ENCODE assay signal across 9 cellular contexts in the genomic region with DNA sequence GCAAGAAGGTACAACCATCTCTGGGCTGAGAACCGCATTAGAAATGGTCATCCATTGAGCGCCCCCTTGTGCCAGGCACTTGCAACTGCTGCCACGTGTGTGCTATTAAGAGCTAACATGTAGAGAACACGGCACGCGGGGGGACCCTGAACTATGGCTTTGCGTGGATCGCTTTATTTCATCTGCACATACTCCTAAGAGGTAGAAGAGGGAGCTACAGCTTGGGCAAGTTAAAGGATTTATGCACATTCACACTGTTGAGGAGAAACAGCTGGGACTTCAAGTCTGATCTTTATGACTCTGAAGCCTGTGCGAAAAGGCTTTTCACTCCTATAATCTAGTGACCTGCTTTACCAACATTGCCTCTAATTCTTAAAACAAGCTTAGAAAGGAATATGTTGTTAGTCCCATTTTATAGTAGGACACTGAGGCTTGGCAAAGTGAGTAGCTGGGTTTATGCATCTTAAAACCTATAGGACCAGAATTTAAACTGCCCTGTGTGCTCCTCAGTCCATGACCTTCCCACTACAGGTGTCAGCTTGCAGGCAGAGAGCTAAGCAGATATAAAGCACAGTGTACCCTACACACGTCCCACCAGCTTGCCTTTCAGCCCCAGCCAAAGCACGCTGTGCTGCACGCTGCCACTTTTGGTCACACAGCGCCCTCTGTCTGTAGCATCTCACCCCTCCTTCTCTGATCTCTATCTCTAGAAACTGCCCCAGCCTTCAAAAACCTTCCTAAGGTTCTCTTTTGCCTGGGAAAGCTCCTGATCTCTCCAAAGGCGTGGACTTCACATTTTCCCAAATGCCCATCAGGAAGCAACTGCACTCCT. TPM values are rescaled to one million over a fixed set of nuclear protein-coding genes. Genes with fewer than 3 reads are reported as not detected.
DNase-seq lines count a peak whose midpoint lies in the region; ATAC-seq and TF ChIP-seq lines count a peak whose summit lies in the region.
"Had no signal": no experiment of that assay in that cellular context is flagged by ENCODE, and none has a peak within 500 bp of the region (broad histone marks: within the 10 kb centered on the region; RNA-seq: fewer than 3 reads in every experiment).

No MANE protein-coding gene starts in this region.

- H3K27ac Mint-ChIP-seq in CD8-positive, alpha-beta T cell: peak overlapping the region; percentile 7
- H3K27ac Mint-ChIP-seq: dendritic cell treated with granulocyte-macrophage colony-stimulating factor and Interleukin-4, amounts not matched to agents 40 ng/mL and 50 ng/mL, for 4 days had no signal

- ATAC-seq in CD8-positive, alpha-beta T cell: peak; percentile 84
- peak; percentile 75 for ATAC-seq in GM19467 (IDR thresholded peaks at IDR 0.05; ENCODE audit: unreplicated experiment)
- peak; percentile 51 for ATAC-seq in HG03575 (IDR thresholded peaks at IDR 0.05; ENCODE audit: extremely low read depth, insufficient number of reproducible peaks, low FRiP score, unreplicated experiment)
- peak; percentile 93 to 95 for ATAC-seq in lower lobe of right lung

- peak; percentile 77 for TF ChIP-seq CTCF in CD8-positive, alpha-beta T cell (IDR thresholded peaks at IDR 0.05)
- TF ChIP-seq CTCF in dorsolateral prefrontal cortex (IDR thresholded peaks at IDR 0.05 in 54 of 56, conservative IDR thresholded peaks at IDR 0.05 in 2 of 56; ENCODE audit: low read depth in 1 of 56, partially characterized antibody in 56 of 56): peak; percentile 63 to 92 (median 80)
- peak; percentile 86 for TF ChIP-seq CTCF in lower lobe of right lung (IDR thresholded peaks at IDR 0.05)

- peak overlapping the region; percentile 78 for H3K4me3 Mint-ChIP-seq in CD8-positive, alpha-beta T cell
- H3K4me3 Mint-ChIP-seq: dendritic cell treated with granulocyte-macrophage colony-stimulating factor and Interleukin-4, amounts not matched to agents 40 ng/mL and 50 ng/mL, for 4 days had no signal

- no peaks in the 10 kb centered on the region for H3K9me3 ChIP-seq in CD8-positive, alpha-beta T cell (ENCODE audit: low read length)
- no peaks in the 10 kb centered on the region for H3K9me3 ChIP-seq in lower lobe of right lung

- DNase-seq in CD8-positive, alpha-beta T cell: peak; percentile 64 to 87 (median 81)
- DNase-seq in NCI-H748 treated with DMSO at 0.1 percent for 48 hours (lab: John Stamatoyannopoulos, UW) (peak; percentile 67), dorsolateral prefrontal cortex (peak; percentile 71 to 88 (median 83)), lower lobe of right lung (peak; percentile 84)
- peak; percentile 67 to 84 for DNase-seq in activated CD4-positive, alpha-beta T cell treated with anti-CD3 and anti-CD28 coated beads, Interleukin-2, amount 50 U/mL, for 24 hours (ENCODE audit: low read depth in 1 of 2, low spot score in 1 of 2)
- peak; percentile 64 for DNase-seq in stimulated activated CD8-positive, alpha-beta memory T cell treated with anti-CD3 and anti-CD28 coated beads, Interleukin-12 subunit alpha, Interleukin-12 subunit beta, amount 100 ng/mL, for 4 hours (ENCODE audit: low read depth)

- H3K9me3 Mint-ChIP-seq in CD8-positive, alpha-beta T cell: no peaks in the 10 kb centered on the region
- H3K9me3 Mint-ChIP-seq: dendritic cell treated with granulocyte-macrophage colony-stimulating factor and Interleukin-4, amounts not matched to agents 40 ng/mL and 50 ng/mL, for 4 days had no signal

- no peaks in the 10 kb centered on the region for H3K27me3 Mint-ChIP-seq in CD8-positive, alpha-beta T cell (ENCODE audit: low read depth)

- intact Hi-C loops in CD8-positive, alpha-beta T cell (cut with DNase I, micrococcal nuclease): loop anchor here (1.0 to 5.0 kb wide), 7 partner anchors 71 to 809 kb away; partner anchors contain the start of gene MESD (in 1 of the 2)
- intact Hi-C loops in dorsolateral prefrontal cortex (cut with DNase I): loop anchor here (1.0 to 5.0 kb wide), 6 partner anchors 109 to 289 kb away; partner anchors contain the start of gene MESD (in 1 of the 2)
- intact Hi-C loops in lower lobe of right lung (cut with DNase I): loop anchor here (5.0 to 10.0 kb wide), 2 partner anchors 111 to 159 kb away; no protein-coding TSS in a partner anchor

- POLR2A ChIA-PET in CD8-positive, alpha-beta T cell (lab: Charles Lee): interaction anchor here (0.5 to 1.8 kb wide), 11 partner anchors 20 to 276 kb away, joined by 3 to 7 read pairs (median 4); no protein-coding TSS in a partner anchor

- CTCF ChIA-PET in CD8-positive, alpha-beta T cell (lab: Charles Lee): interaction anchor here (0.6 to 22.1 kb wide), 92 partner anchors 8 to 1900 kb away, joined by 3 to 498 read pairs (median 4); partner anchors contain the start of gene STARD5

- peaks cover 29% of the 10 kb centered on the region for H3K4me1 ChIP-seq in CD8-positive, alpha-beta T cell (ENCODE audit: insufficient read depth, low read length)
- peaks cover 22% of the 10 kb centered on the region for H3K4me1 ChIP-seq in lower lobe of right lung

- H3K4me3 ChIP-seq in CD8-positive, alpha-beta T cell (ENCODE audit: low read depth, low read length): peak overlapping the region; percentile 9
- H3K4me3 ChIP-seq in dorsolateral prefrontal cortex: peak overlapping the region in 27 of 59 donors; percentile 0 to 46 (median 22)
- H3K4me3 ChIP-seq in lower lobe of right lung: no peak overlapping the region

- peaks cover 47% of the 10 kb centered on the region for H3K4me1 Mint-ChIP-seq in CD8-positive, alpha-beta T cell (ENCODE audit: low read depth)

- H3K27me3 ChIP-seq in CD8-positive, alpha-beta T cell (ENCODE audit: insufficient read depth, low read length): no peaks in the 10 kb centered on the region
- H3K27me3 ChIP-seq in dorsolateral prefrontal cortex (peaks cover 0 to 5% (median 0%) of the 10 kb centered on the region in 45 donors), lower lobe of right lung (ENCODE audit: low read depth) (no peaks in the 10 kb centered on the region)

- H3K27ac ChIP-seq in CD8-positive, alpha-beta T cell (ENCODE audit: low read depth, low read length): no peak overlapping the region
- H3K27ac ChIP-seq in dorsolateral prefrontal cortex: no peak overlapping the region
- no peak overlapping the region for H3K27ac ChIP-seq in lower lobe of right lung

- H3K36me3 Mint-ChIP-seq in CD8-positive, alpha-beta T cell: no peaks in the 10 kb centered on the region

- H3K36me3 ChIP-seq in CD8-positive, alpha-beta T cell (ENCODE audit: insufficient read depth, low read length): no peaks in the 10 kb centered on the region
- peaks cover 34% of the 10 kb centered on the region for H3K36me3 ChIP-seq in lower lobe of right lung

RNA-seq across cellular contexts. Expression of gene STARD5, which starts 57.8 kb away (rescaled TPM):
- 10 to 100 TPM; 13.6 to 14.3 TPM for total RNA-seq in CD8-positive, alpha-beta T cell
- total RNA-seq in dorsolateral prefrontal cortex (10 to 100 TPM in 53 of 120 experiments, 1 to 10 TPM in 67; 4.8 to 16.1 (median 9.5) TPM), lower lobe of right lung (5.2 TPM)
